In the genomic region with DNA sequence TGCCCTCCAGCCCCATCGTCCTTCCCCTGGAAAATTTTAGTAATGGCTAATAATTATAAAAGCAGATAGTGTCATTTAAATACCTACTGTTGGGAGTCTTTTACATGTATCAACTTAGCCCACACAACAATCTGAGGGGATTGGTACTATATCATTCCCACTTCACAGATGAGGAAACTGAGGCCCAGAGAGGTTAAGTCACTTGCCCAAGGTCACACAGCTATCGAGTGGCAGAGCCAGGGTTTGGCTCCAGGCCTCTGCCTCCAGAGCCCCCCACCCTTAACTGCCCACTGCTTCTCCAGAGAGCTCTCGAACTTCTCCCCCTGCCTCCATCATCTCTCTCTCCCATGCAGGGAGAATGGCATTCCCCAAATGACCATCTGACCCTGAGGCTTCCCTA, we compare ENCODE assay signal across 25 cellular contexts. TPM values are rescaled to one million over a fixed set of nuclear protein-coding genes. Genes with fewer than 3 reads are reported as not detected.
"Had no signal": no experiment of that assay in that cellular context is flagged by ENCODE, and none has a peak within 500 bp of the region (broad histone marks: within the 10 kb centered on the region; RNA-seq: fewer than 3 reads in every experiment).

No MANE protein-coding gene starts in this region.

- H3K4me1 ChIP-seq: gastrocnemius medialis, lower lobe of right lung, parathyroid adenoma, prostate gland had no signal

- ATAC-seq: gastrocnemius medialis had no signal

- H3K36me3 ChIP-seq: gastrocnemius medialis, lower lobe of right lung, neutrophil, prostate gland, thoracic aorta, tibial nerve, upper lobe of left lung had no signal

- FAIRE-seq: colon, keratinocyte, urothelium cell line had no signal

- H3K4me3 ChIP-seq: gastrocnemius medialis, lower lobe of right lung, prostate gland, skin epidermis, thoracic aorta, tibial nerve, upper lobe of left lung had no signal

- H3K9ac ChIP-seq: parathyroid adenoma had no signal

- H2AFZ ChIP-seq: parathyroid adenoma had no signal

- H3K79me2 ChIP-seq: parathyroid adenoma had no signal

- H3K9me3 ChIP-seq: gastrocnemius medialis, lower lobe of right lung, neutrophil, prostate gland, thoracic aorta, tibial nerve, upper lobe of left lung had no signal

- DNase-seq: dorsolateral prefrontal cortex; effector CD4-positive, alpha-beta T cell; foreskin fibroblast; gastrocnemius medialis; head of caudate nucleus; left ventricle myocardium superior; lower lobe of right lung; naive B cell; nephron progenitor cell; right cardiac atrium; stimulated activated CD4-positive, alpha-beta T cell treated with anti-CD3 and anti-CD28 coated beads, Interleukin-15, amount 100 ng/mL, for 24 hours; stimulated activated CD4-positive, alpha-beta T cell treated with anti-CD3 and anti-CD28 coated beads, Interleukin-2, amount 100 ng/mL, for 48 hours; stimulated activated naive B cell treated with anti-CD40 and anti-IgM and Interleukin-4, amounts not matched to agents 10 μg/mL and 1 μg/mL and 100 μg/mL, for 72 hours; upper lobe of left lung had no signal

- H3K27ac ChIP-seq: epithelial cell of prostate, gastrocnemius medialis, lower lobe of right lung, neutrophil, parathyroid adenoma, prostate gland, skin epidermis, thoracic aorta, tibial nerve, upper lobe of left lung had no signal

RNA-seq across cellular contexts. Expression of a gene that starts 7.4 kb away (rescaled TPM):
- total RNA-seq: glomerular endothelial cell had no signal
- polyA plus RNA-seq: keratinocyte had no signal
